20 cellular contexts compared by ENCODE assay signal in genomic region chrX:149858592-149858991, GRCh38. TPM values are rescaled to one million over a fixed set of nuclear protein-coding genes. Genes with fewer than 3 reads are reported as not detected.
DNase-seq lines count a peak whose midpoint lies in the region; ATAC-seq and TF ChIP-seq lines count a peak whose summit lies in the region.
"Had no signal": no experiment of that assay in that cellular context is flagged by ENCODE, and none has a peak within 500 bp of the region (broad histone marks: within the 10 kb centered on the region; RNA-seq: fewer than 3 reads in every experiment).

No MANE protein-coding gene starts in this region.

- peak; percentile 72 to 79 for DNase-seq in NCI-H526 (lab: John Stamatoyannopoulos, UW)
- DNase-seq in central memory CD8-positive, alpha-beta T cell (ENCODE audit: low spot score in 2 of 2), result peak in 1 of 2 donors; percentile 47
- no peak for DNase-seq in naive thymus-derived CD4-positive, alpha-beta T cell
- DNase-seq in stimulated activated effector memory CD8-positive, alpha-beta T cell treated with anti-CD3 and anti-CD28 coated beads, Interleukin-12 subunit alpha, Interleukin-12 subunit beta, amount 100 ng/mL, for 72 hours (ENCODE audit: low spot score in 2 of 2), result no peak
- DNase-seq in GM23338 (ENCODE audit: low spot score), result no peak
- DNase-seq in NCI-H524 (lab: John Stamatoyannopoulos, UW), result no peak
- DNase-seq: CD4-positive, alpha-beta memory T cell; DMS153; DMS79; GDM1 had no signal

- peaks cover 10% of the 10 kb centered on the region for H3K9me3 Mint-ChIP-seq in central memory CD8-positive, alpha-beta T cell
- peaks cover 0 to 21% (median 11%) of the 10 kb centered on the region in 11 donors for H3K9me3 Mint-ChIP-seq in naive thymus-derived CD4-positive, alpha-beta T cell
- H3K9me3 Mint-ChIP-seq in stimulated activated effector memory CD8-positive, alpha-beta T cell treated with anti-CD3 and anti-CD28 coated beads, Interleukin-12 subunit alpha, Interleukin-12 subunit beta, amount 100 ng/mL, for 72 hours, result peaks cover 4% of the 10 kb centered on the region
- H3K9me3 Mint-ChIP-seq in GM23338, result peaks cover 7% of the 10 kb centered on the region; the same call in 1 of the 3 replicates

- no peaks in the 10 kb centered on the region for H3K9me3 ChIP-seq in naive thymus-derived CD4-positive, alpha-beta T cell (ENCODE audit: control insufficient read depth in 2 of 3, low read length in 3 of 3)
- H3K9me3 ChIP-seq: HAP-1 had no signal

- H3K36me3 ChIP-seq in naive thymus-derived CD4-positive, alpha-beta T cell (ENCODE audit: control insufficient read depth in 2 of 3, insufficient read depth in 3 of 3, low read length in 3 of 3), result no peaks in the 10 kb centered on the region
- no peaks in the 10 kb centered on the region for H3K36me3 ChIP-seq in GM23338 (ENCODE audit: insufficient read depth)
- H3K36me3 ChIP-seq: BLaER1, HAP-1 had no signal

- H4K20me1 ChIP-seq in GM23338 (replicated peaks; ENCODE audit: insufficient read depth), result no peaks in the 10 kb centered on the region
- H4K20me1 ChIP-seq: BLaER1 had no signal

- H3K4me3 ChIP-seq in naive thymus-derived CD4-positive, alpha-beta T cell (ENCODE audit: low read length), result no peak overlapping the region
- H3K4me3 ChIP-seq in GM23338, result no peak overlapping the region
- H3K4me3 ChIP-seq: A549, BLaER1, HAP-1 had no signal

- H3K4me3 Mint-ChIP-seq in central memory CD8-positive, alpha-beta T cell, result peak overlapping the region; percentile 14
- H3K4me3 Mint-ChIP-seq in naive thymus-derived CD4-positive, alpha-beta T cell, result no peak overlapping the region
- H3K4me3 Mint-ChIP-seq in stimulated activated effector memory CD8-positive, alpha-beta T cell treated with anti-CD3 and anti-CD28 coated beads, Interleukin-12 subunit alpha, Interleukin-12 subunit beta, amount 100 ng/mL, for 72 hours, result no peak overlapping the region
- no peak overlapping the region for H3K4me3 Mint-ChIP-seq in GM23338
- H3K4me3 Mint-ChIP-seq: CD14-positive monocyte; CD4-positive, alpha-beta memory T cell had no signal

- no peaks in the 10 kb centered on the region for H3K4me1 ChIP-seq in naive thymus-derived CD4-positive, alpha-beta T cell (ENCODE audit: control insufficient read depth in 2 of 2, insufficient read depth in 2 of 2, low read length in 2 of 2)
- peaks cover 4% of the 10 kb centered on the region; the same call in 1 of the 2 replicates for H3K4me1 ChIP-seq in GM23338 (ENCODE audit: insufficient read depth)
- H3K4me1 ChIP-seq: A549, BLaER1, HAP-1 had no signal

- POLR2A ChIA-PET in naive thymus-derived CD4-positive, alpha-beta T cell (lab: Charles Lee), result no interaction called here

- no peaks in the 10 kb centered on the region for H3K79me2 ChIP-seq in GM23338 (replicated peaks; ENCODE audit: insufficient read depth)

- peaks cover 17% of the 10 kb centered on the region for H3K4me1 Mint-ChIP-seq in central memory CD8-positive, alpha-beta T cell
- peaks cover 0 to 2% (median 0%) of the 10 kb centered on the region in 7 donors for H3K4me1 Mint-ChIP-seq in naive thymus-derived CD4-positive, alpha-beta T cell
- peaks cover 9% of the 10 kb centered on the region for H3K4me1 Mint-ChIP-seq in stimulated activated effector memory CD8-positive, alpha-beta T cell treated with anti-CD3 and anti-CD28 coated beads, Interleukin-12 subunit alpha, Interleukin-12 subunit beta, amount 100 ng/mL, for 72 hours
- H3K4me1 Mint-ChIP-seq in GM23338, result peaks cover 19% of the 10 kb centered on the region
- H3K4me1 Mint-ChIP-seq: CD14-positive monocyte; CD4-positive, alpha-beta memory T cell had no signal

- TF ChIP-seq CTCF in GM23338 (conservative IDR thresholded peaks at IDR 0.05; ENCODE audit: low read depth in 2 of 2), result no peak

- H3K27ac Mint-ChIP-seq in central memory CD8-positive, alpha-beta T cell (ENCODE audit: low read depth), result peak overlapping the region; percentile 55
- no peak overlapping the region for H3K27ac Mint-ChIP-seq in naive thymus-derived CD4-positive, alpha-beta T cell
- H3K27ac Mint-ChIP-seq in stimulated activated effector memory CD8-positive, alpha-beta T cell treated with anti-CD3 and anti-CD28 coated beads, Interleukin-12 subunit alpha, Interleukin-12 subunit beta, amount 100 ng/mL, for 72 hours, result no peak overlapping the region
- no peak overlapping the region for H3K27ac Mint-ChIP-seq in GM23338
- H3K27ac Mint-ChIP-seq: CD14-positive monocyte; CD4-positive, alpha-beta memory T cell had no signal

- H3K27me3 ChIP-seq in naive thymus-derived CD4-positive, alpha-beta T cell (ENCODE audit: control insufficient read depth in 2 of 2, insufficient read depth in 2 of 2, low read length in 2 of 2), result no peaks in the 10 kb centered on the region
- H3K27me3 ChIP-seq in GM23338 (ENCODE audit: insufficient read depth), result no peaks in the 10 kb centered on the region
- H3K27me3 ChIP-seq: BLaER1 had no signal

- intact Hi-C loops in naive thymus-derived CD4-positive, alpha-beta T cell (cut with micrococcal nuclease), result no loop called here

- no peak overlapping the region for H3K27ac ChIP-seq in naive thymus-derived CD4-positive, alpha-beta T cell (ENCODE audit: low read depth, low read length)
- no peak overlapping the region for H3K27ac ChIP-seq in GM23338 (ENCODE audit: low read depth)
- H3K27ac ChIP-seq: 22Rv1, A549, BLaER1 had no signal

- no peaks in the 10 kb centered on the region for H3K27me3 Mint-ChIP-seq in central memory CD8-positive, alpha-beta T cell
- H3K27me3 Mint-ChIP-seq in naive thymus-derived CD4-positive, alpha-beta T cell, result peaks cover 0 to 30% (median 9%) of the 10 kb centered on the region in 5 donors
- H3K27me3 Mint-ChIP-seq in GM23338 (ENCODE audit: insufficient read depth, low read depth, poor library complexity), result no peaks in the 10 kb centered on the region

- H3K9me2 ChIP-seq in GM23338 (ENCODE audit: insufficient read depth), result no peaks in the 10 kb centered on the region

- H3F3A ChIP-seq in GM23338 (replicated peaks; ENCODE audit: low read depth), result no peaks in the 10 kb centered on the region

- CTCF ChIA-PET in naive thymus-derived CD4-positive, alpha-beta T cell (lab: Charles Lee), result no interaction called here

- ATAC-seq in central memory CD8-positive, alpha-beta T cell (replicated peaks; ENCODE audit: extremely low read depth, poor library complexity, severe bottlenecking), result peak; percentile 89
- ATAC-seq in naive thymus-derived CD4-positive, alpha-beta T cell, result peak; percentile 55
- ATAC-seq in stimulated activated effector memory CD8-positive, alpha-beta T cell treated with anti-CD3 and anti-CD28 coated beads, Interleukin-12 subunit alpha, Interleukin-12 subunit beta, amount 100 ng/mL, for 72 hours, result peak; percentile 75
- ATAC-seq in GM23338, result no peak
- no peak for ATAC-seq in GM19455 (IDR thresholded peaks at IDR 0.05; ENCODE audit: unreplicated experiment)
- ATAC-seq: A549 had no signal

- H3K4me2 ChIP-seq in GM23338, result no peak overlapping the region
- H3K4me2 ChIP-seq: A549, BLaER1 had no signal

- H2AFZ ChIP-seq in GM23338, result no peak overlapping the region

- H3K36me3 Mint-ChIP-seq in central memory CD8-positive, alpha-beta T cell (ENCODE audit: insufficient read depth), result no peaks in the 10 kb centered on the region
- peaks cover 0 to 3% (median 0%) of the 10 kb centered on the region in 5 donors for H3K36me3 Mint-ChIP-seq in naive thymus-derived CD4-positive, alpha-beta T cell
- no peaks in the 10 kb centered on the region for H3K36me3 Mint-ChIP-seq in stimulated activated effector memory CD8-positive, alpha-beta T cell treated with anti-CD3 and anti-CD28 coated beads, Interleukin-12 subunit alpha, Interleukin-12 subunit beta, amount 100 ng/mL, for 72 hours
- peaks cover 8% of the 10 kb centered on the region; the same call in 2 of the 3 replicates for H3K36me3 Mint-ChIP-seq in GM23338 (ENCODE audit: low read depth)
- H3K36me3 Mint-ChIP-seq: CD14-positive monocyte; CD4-positive, alpha-beta memory T cell had no signal

TF ChIP-seq in GM23338, 12 proteins besides CTCF, POLR2A, EP300 and RAD21 (continues in another document):
- no peak for TF ChIP-seq ETS1 (IDR thresholded peaks at IDR 0.05)

RNA-seq across cellular contexts. Expression of gene MAGEA8, which starts 22.4 kb away (rescaled TPM):
- not detected for total RNA-seq in naive thymus-derived CD4-positive, alpha-beta T cell
- not detected for polyA plus RNA-seq in naive thymus-derived CD4-positive, alpha-beta T cell
- not detected in 2 replicates for total RNA-seq in GM23338 (2014; rRNA removed; shearing (Covaris generic))
- polyA plus RNA-seq in GM23338 (2016; fragmentation: Nextera tagmentation; extraction: Ambion mirVana), result not detected in 2 replicates
- total RNA-seq: CD4-positive, alpha-beta memory T cell; Daoy; H4; HT-29 had no signal
- polyA plus RNA-seq: A549; AG04450; CD14-positive monocyte; CD4-positive, alpha-beta memory T cell had no signal

Comparison
In these comparisons a context has a peak if more than half of its experiments do, and no peak if none do; other contexts are left out.
1. DNase-seq: peak in NCI-H526 (2 of 2); none in naive thymus-derived CD4-positive, alpha-beta T cell (0 of 9), stimulated activated effector memory CD8-positive, alpha-beta T cell treated with anti-CD3 and anti-CD28 coated beads, Interleukin-12 subunit alpha, Interleukin-12 subunit beta, amount 100 ng/mL, for 72 hours (0 of 2), GM23338 (single experiment) and NCI-H524 (0 of 2).
2. ATAC-seq: peak in central memory CD8-positive, alpha-beta T cell (single experiment), naive thymus-derived CD4-positive, alpha-beta T cell (single experiment) and stimulated activated effector memory CD8-positive, alpha-beta T cell treated with anti-CD3 and anti-CD28 coated beads, Interleukin-12 subunit alpha, Interleukin-12 subunit beta, amount 100 ng/mL, for 72 hours (single experiment); none in GM23338 (single experiment) and GM19455 (single experiment).